15 cellular contexts compared by ENCODE assay signal in the genomic region with DNA sequence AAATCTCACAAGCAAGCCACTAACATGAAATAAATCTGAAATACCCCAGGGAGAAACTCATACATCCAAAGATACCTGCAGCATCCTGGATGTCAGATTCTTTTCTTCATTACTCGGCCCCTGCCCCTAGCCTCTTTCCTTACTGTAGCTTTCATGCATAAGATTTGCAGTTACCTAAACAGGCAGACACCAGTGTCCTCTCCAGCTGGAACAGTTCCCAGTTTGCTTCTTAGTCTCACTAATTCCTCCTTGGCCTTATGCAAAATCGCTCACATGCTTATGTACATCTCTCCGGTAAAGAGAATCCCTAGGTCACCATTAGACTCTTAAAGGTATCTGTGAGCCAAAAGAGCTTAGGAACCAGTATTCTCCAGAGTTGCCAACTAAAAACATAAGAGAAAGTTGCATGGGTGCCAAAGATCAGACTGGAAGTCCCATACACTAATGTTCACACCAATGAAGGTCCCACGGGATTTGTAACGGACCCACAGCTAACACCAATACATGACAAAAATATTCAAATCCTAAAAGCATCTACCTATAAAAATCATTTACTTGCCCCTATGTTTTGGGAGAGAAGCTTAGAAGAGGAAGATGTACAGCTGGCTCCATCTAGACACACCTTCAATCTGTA.
DNase-seq lines count a peak whose midpoint lies in the region; ATAC-seq and TF ChIP-seq lines count a peak whose summit lies in the region.
"Had no signal": no experiment of that assay in that cellular context is flagged by ENCODE, and none has a peak within 500 bp of the region (broad histone marks: within the 10 kb centered on the region; RNA-seq: fewer than 3 reads in every experiment).

No MANE protein-coding gene starts in this region.

- H3K36me3 Mint-ChIP-seq in activated CD4-positive, alpha-beta memory T cell treated with anti-CD3 and anti-CD28 coated beads for 36 hours: peaks cover 35% of the 10 kb centered on the region
- peaks cover 30% of the 10 kb centered on the region for H3K36me3 Mint-ChIP-seq in activated CD4-positive, alpha-beta memory T cell treated with anti-CD3 and anti-CD28 coated beads, Interleukin-2, amount 10 ng/mL, durations not matched to agents 7 days and 5 days (ENCODE audit: low read depth)
- peaks cover 61% of the 10 kb centered on the region for H3K36me3 Mint-ChIP-seq in activated naive CD8-positive, alpha-beta T cell treated with anti-CD3 and anti-CD28 coated beads, Interleukin-2, amount 50 U/mL, for 24 hours (ENCODE audit: low read depth)
- peaks cover 6% of the 10 kb centered on the region for H3K36me3 Mint-ChIP-seq in neural progenitor cell

- H3K4me3 Mint-ChIP-seq in activated CD4-positive, alpha-beta memory T cell treated with anti-CD3 and anti-CD28 coated beads for 36 hours: no peak overlapping the region
- no peak overlapping the region for H3K4me3 Mint-ChIP-seq in activated CD4-positive, alpha-beta memory T cell treated with anti-CD3 and anti-CD28 coated beads, Interleukin-2, amount 10 ng/mL, durations not matched to agents 7 days and 5 days
- H3K4me3 Mint-ChIP-seq in activated naive CD8-positive, alpha-beta T cell treated with anti-CD3 and anti-CD28 coated beads, Interleukin-2, amount 50 U/mL, for 24 hours: peak overlapping the region; percentile 42
- H3K4me3 Mint-ChIP-seq in neural progenitor cell: no peak overlapping the region

- H3K27ac ChIP-seq in Karpas-422 (ENCODE audit: low read length) (peak overlapping the region; percentile 96), neural progenitor cell (peak overlapping the region; percentile 46)
- H3K27ac ChIP-seq: parathyroid adenoma had no signal

- CTCF ChIA-PET in activated CD4-positive, alpha-beta memory T cell treated with anti-CD3 and anti-CD28 coated beads for 36 hours (lab: Charles Lee): interaction anchor here (1.3 kb wide), 1 partner anchor 41 kb away, joined by 3 read pairs; no protein-coding TSS in a partner anchor
- CTCF ChIA-PET in activated CD4-positive, alpha-beta memory T cell treated with anti-CD3 and anti-CD28 coated beads, Interleukin-2, amount 10 ng/mL, durations not matched to agents 7 days and 5 days (lab: Charles Lee): no interaction called here

- DNase-seq in activated CD4-positive, alpha-beta memory T cell treated with anti-CD3 and anti-CD28 coated beads for 36 hours: no peak
- no peak for DNase-seq in activated CD4-positive, alpha-beta memory T cell treated with anti-CD3 and anti-CD28 coated beads, Interleukin-2, amount 10 ng/mL, durations not matched to agents 7 days and 5 days
- DNase-seq in Karpas-422 (peak; percentile 87), neural progenitor cell (ENCODE audit: low spot score) (no peak), HuH-7 (ENCODE audit: low spot score) (no peak)
- no peak for DNase-seq in activated naive CD8-positive, alpha-beta T cell treated with anti-CD3 and anti-CD28 coated beads, Interleukin-2, amount 50 U/mL, for 24 hours
- DNase-seq: activated gamma-delta T cell treated with Interleukin-2 at 50 U/mL for 16 hours, erythroblast, MV-4-11, trophoblast cell had no signal

- peaks cover 66% of the 10 kb centered on the region for H3K4me1 Mint-ChIP-seq in activated CD4-positive, alpha-beta memory T cell treated with anti-CD3 and anti-CD28 coated beads for 36 hours (ENCODE audit: low read depth)
- H3K4me1 Mint-ChIP-seq in activated CD4-positive, alpha-beta memory T cell treated with anti-CD3 and anti-CD28 coated beads, Interleukin-2, amount 10 ng/mL, durations not matched to agents 7 days and 5 days: peaks cover 54% of the 10 kb centered on the region
- H3K4me1 Mint-ChIP-seq in activated naive CD8-positive, alpha-beta T cell treated with anti-CD3 and anti-CD28 coated beads, Interleukin-2, amount 50 U/mL, for 24 hours: peaks cover 90% of the 10 kb centered on the region
- peaks cover 19% of the 10 kb centered on the region for H3K4me1 Mint-ChIP-seq in neural progenitor cell

- H4K20me1 ChIP-seq in Karpas-422 (ENCODE audit: insufficient read depth, low read depth, low read length): no peaks in the 10 kb centered on the region
- H4K20me1 ChIP-seq in neural progenitor cell (ENCODE audit: low read depth): peaks cover 11% of the 10 kb centered on the region

- H3K9me3 Mint-ChIP-seq in activated CD4-positive, alpha-beta memory T cell treated with anti-CD3 and anti-CD28 coated beads for 36 hours: no peaks in the 10 kb centered on the region
- H3K9me3 Mint-ChIP-seq in activated CD4-positive, alpha-beta memory T cell treated with anti-CD3 and anti-CD28 coated beads, Interleukin-2, amount 10 ng/mL, durations not matched to agents 7 days and 5 days: no peaks in the 10 kb centered on the region
- H3K9me3 Mint-ChIP-seq in activated naive CD8-positive, alpha-beta T cell treated with anti-CD3 and anti-CD28 coated beads, Interleukin-2, amount 50 U/mL, for 24 hours: peaks cover 6% of the 10 kb centered on the region
- H3K9me3 Mint-ChIP-seq in neural progenitor cell: peaks cover 3% of the 10 kb centered on the region

- peak overlapping the region; percentile 83 for H3K4me2 ChIP-seq in Karpas-422 (ENCODE audit: low read depth, low read length, poor library complexity, severe bottlenecking)
- no peak overlapping the region for H3K4me2 ChIP-seq in neural progenitor cell
- H3K4me2 ChIP-seq: A549 had no signal

- H3K36me3 ChIP-seq in Karpas-422 (ENCODE audit: insufficient read depth, low read length) (0 out of 2 replicates have a peak, but pooled peaks cover 3% of the 10 kb centered on the region), neural progenitor cell (peaks cover 4% of the 10 kb centered on the region)
- H3K36me3 ChIP-seq: HAP-1 had no signal

- H3K27me3 ChIP-seq in Karpas-422 (ENCODE audit: low read length): no peaks in the 10 kb centered on the region
- H3K27me3 ChIP-seq in neural progenitor cell: no peaks in the 10 kb centered on the region

- H3K27me3 Mint-ChIP-seq in activated CD4-positive, alpha-beta memory T cell treated with anti-CD3 and anti-CD28 coated beads for 36 hours: no peaks in the 10 kb centered on the region
- H3K27me3 Mint-ChIP-seq in activated CD4-positive, alpha-beta memory T cell treated with anti-CD3 and anti-CD28 coated beads, Interleukin-2, amount 10 ng/mL, durations not matched to agents 7 days and 5 days: no peaks in the 10 kb centered on the region
- no peaks in the 10 kb centered on the region for H3K27me3 Mint-ChIP-seq in activated naive CD8-positive, alpha-beta T cell treated with anti-CD3 and anti-CD28 coated beads, Interleukin-2, amount 50 U/mL, for 24 hours
- H3K27me3 Mint-ChIP-seq in neural progenitor cell (ENCODE audit: insufficient read depth, low read depth): peaks cover 2% of the 10 kb centered on the region

- intact Hi-C loops in activated CD4-positive, alpha-beta memory T cell treated with anti-CD3 and anti-CD28 coated beads for 36 hours (cut with micrococcal nuclease): no loop called here

- H3K79me2 ChIP-seq in Karpas-422 (ENCODE audit: low read length): peaks cover 78% of the 10 kb centered on the region
- H3K79me2 ChIP-seq in neural progenitor cell (ENCODE audit: low read depth): peaks cover 79% of the 10 kb centered on the region

- H3K4me1 ChIP-seq in Karpas-422 (ENCODE audit: low read length): peaks cover 98% of the 10 kb centered on the region
- H3K4me1 ChIP-seq in neural progenitor cell: peaks cover 33% of the 10 kb centered on the region

- no peak for ATAC-seq in activated naive CD8-positive, alpha-beta T cell treated with anti-CD3 and anti-CD28 coated beads, Interleukin-2, amount 50 U/mL, for 24 hours
- ATAC-seq in GM19035 (IDR thresholded peaks at IDR 0.05; ENCODE audit: unreplicated experiment) (no peak), HG02852 (IDR thresholded peaks at IDR 0.05; ENCODE audit: unreplicated experiment) (no peak)
- ATAC-seq: A549 had no signal

- H2AFZ ChIP-seq in Karpas-422 (ENCODE audit: low read length) (no peak overlapping the region), neural progenitor cell (replicated peaks) (no peak overlapping the region)
- H2AFZ ChIP-seq: parathyroid adenoma had no signal

- POLR2A ChIA-PET in activated CD4-positive, alpha-beta memory T cell treated with anti-CD3 and anti-CD28 coated beads for 36 hours (lab: Charles Lee): interaction anchor here (0.8 to 1.4 kb wide), 4 partner anchors 9 to 49 kb away, joined by 3 to 6 read pairs (median 4); no protein-coding TSS in a partner anchor
- POLR2A ChIA-PET in activated CD4-positive, alpha-beta memory T cell treated with anti-CD3 and anti-CD28 coated beads, Interleukin-2, amount 10 ng/mL, durations not matched to agents 7 days and 5 days (lab: Charles Lee): interaction anchor here (1.6 kb wide), 1 partner anchor 33 kb away, joined by 4 read pairs; no protein-coding TSS in a partner anchor

- H3K9me2 ChIP-seq in Karpas-422 (replicated peaks; ENCODE audit: insufficient read depth, low read length): no peaks in the 10 kb centered on the region

- TF ChIP-seq CTCF in neural progenitor cell (IDR thresholded peaks at IDR 0.05): no peak

- H3K9ac ChIP-seq in Karpas-422 (ENCODE audit: low read length) (peak overlapping the region; percentile 75), neural progenitor cell (no peak overlapping the region)
- H3K9ac ChIP-seq: parathyroid adenoma had no signal

- H3K9me3 ChIP-seq in Karpas-422 (ENCODE audit: low read length): no peaks in the 10 kb centered on the region
- no peaks in the 10 kb centered on the region for H3K9me3 ChIP-seq in neural progenitor cell (ENCODE audit: low read depth)
- H3K9me3 ChIP-seq: A549, HAP-1 had no signal

- H3K27ac Mint-ChIP-seq in activated CD4-positive, alpha-beta memory T cell treated with anti-CD3 and anti-CD28 coated beads for 36 hours: peak overlapping the region; percentile 68
- no peak overlapping the region for H3K27ac Mint-ChIP-seq in activated CD4-positive, alpha-beta memory T cell treated with anti-CD3 and anti-CD28 coated beads, Interleukin-2, amount 10 ng/mL, durations not matched to agents 7 days and 5 days
- peak overlapping the region; percentile 88 for H3K27ac Mint-ChIP-seq in activated naive CD8-positive, alpha-beta T cell treated with anti-CD3 and anti-CD28 coated beads, Interleukin-2, amount 50 U/mL, for 24 hours
- no peak overlapping the region for H3K27ac Mint-ChIP-seq in neural progenitor cell

- peak overlapping the region; percentile 54 for H3K4me3 ChIP-seq in Karpas-422 (ENCODE audit: low read length)
- H3K4me3 ChIP-seq in neural progenitor cell: no peak overlapping the region
- H3K4me3 ChIP-seq: A549, HAP-1 had no signal

- H3F3A ChIP-seq in neural progenitor cell (ENCODE audit: low read depth): no peaks in the 10 kb centered on the region

Comparison
In these comparisons a context has a peak if more than half of its experiments do, and no peak if none do; other contexts are left out.
1. H3K27ac Mint-ChIP-seq: peak in activated CD4-positive, alpha-beta memory T cell treated with anti-CD3 and anti-CD28 coated beads for 36 hours (single experiment) and activated naive CD8-positive, alpha-beta T cell treated with anti-CD3 and anti-CD28 coated beads, Interleukin-2, amount 50 U/mL, for 24 hours (single experiment); none in activated CD4-positive, alpha-beta memory T cell treated with anti-CD3 and anti-CD28 coated beads, Interleukin-2, amount 10 ng/mL, durations not matched to agents 7 days and 5 days (single experiment) and neural progenitor cell (single experiment).